1 cellular context compared by ENCODE assay signal in the genomic region with DNA sequence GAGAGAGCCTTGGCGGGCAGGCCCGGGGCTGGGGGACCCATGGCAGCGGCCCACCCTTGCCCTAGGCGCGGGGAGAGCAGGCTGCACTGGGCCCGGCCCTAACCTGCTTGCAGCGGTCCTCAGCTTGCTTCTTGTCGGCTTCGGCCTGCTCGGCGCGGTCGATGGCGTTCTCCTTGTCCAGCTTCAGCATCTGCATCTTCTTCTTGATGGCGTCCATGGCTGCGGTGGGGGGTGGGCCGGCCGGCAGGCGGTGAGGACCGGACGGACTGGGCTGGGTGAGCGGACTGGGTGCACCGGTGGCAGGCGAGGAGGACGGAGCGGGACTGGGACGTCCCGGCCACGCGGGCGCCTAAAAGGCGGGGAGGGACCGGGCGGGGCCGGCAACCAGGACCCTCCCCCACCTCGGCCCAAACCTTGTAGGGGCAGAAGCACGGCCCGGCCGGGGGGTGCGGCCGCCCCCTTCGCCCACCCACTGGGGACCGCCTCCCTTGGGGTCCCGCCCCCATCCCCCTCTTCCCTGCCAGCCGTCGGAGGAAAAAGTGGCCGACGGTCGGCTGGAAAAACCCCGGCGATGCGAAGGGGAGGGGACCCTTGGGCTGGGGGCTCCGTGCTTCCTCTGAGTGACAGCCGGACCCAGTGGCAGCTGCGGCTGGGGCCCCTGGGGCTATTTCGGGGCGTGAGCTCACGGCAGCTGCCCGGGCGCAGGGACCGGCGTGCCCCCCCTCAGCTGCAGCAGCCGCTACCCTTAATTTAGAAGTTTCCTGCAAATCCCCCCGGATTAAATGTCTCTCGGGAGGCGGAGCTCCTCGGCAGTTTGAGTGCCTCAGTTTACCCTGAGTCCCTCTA.
TF ChIP-seq lines count a peak whose summit lies in the region.

A gene (minus strand): TSS at position 325 of the 846 bp plus-strand sequence. CDS start 108 bp downstream, at position 217.

TF ChIP-seq in H1, 55 proteins besides CTCF, POLR2A, EP300 and RAD21 (continued from another document):
- TF ChIP-seq SIRT6 (IDR thresholded peaks at IDR 0.05; ENCODE audit: low read length) = no peak
- no peak for TF ChIP-seq RFX5 (IDR thresholded peaks at IDR 0.05; ENCODE audit: borderline replicate concordance, low read depth, low read length)
- TF ChIP-seq EGR1 (IDR thresholded peaks at IDR 0.05; ENCODE audit: borderline replicate concordance, low read depth, low read length) = no peak
- TF ChIP-seq SRF (IDR thresholded peaks at IDR 0.05; ENCODE audit: low read depth, low read length) = peak; percentile 49
- no peak for TF ChIP-seq CBX8 (IDR thresholded peaks at IDR 0.05; ENCODE audit: borderline replicate concordance, low read depth, low read length)
- no peak for TF ChIP-seq ASH2L (IDR thresholded peaks at IDR 0.05; ENCODE audit: low read length)
- TF ChIP-seq POU5F1 (IDR thresholded peaks at IDR 0.05; ENCODE audit: low read depth, low read length) = no peak
- no peak for TF ChIP-seq ZNF274 (IDR thresholded peaks at IDR 0.05; ENCODE audit: borderline replicate concordance, extremely low read depth, low read length)
- no peak for TF ChIP-seq TEAD4 (IDR thresholded peaks at IDR 0.05; ENCODE audit: low read depth, low read length)
- TF ChIP-seq EZH2 (IDR thresholded peaks at IDR 0.05; ENCODE audit: low read depth, low read length, severe bottlenecking) = no peak
- TF ChIP-seq GTF2F1 (IDR thresholded peaks at IDR 0.05; ENCODE audit: borderline replicate concordance, low read depth, low read length) = peak; percentile 15; the same call in 1 of the 2 replicates
- 0 out of 2 replicates have a peak, but pooled peaks have one; percentile 32 for TF ChIP-seq KDM1A (IDR thresholded peaks at IDR 0.05; ENCODE audit: borderline replicate concordance, low read length)
- TF ChIP-seq SP2 (IDR thresholded peaks at IDR 0.05; ENCODE audit: low read length) = no peak
- TF ChIP-seq TBP (IDR thresholded peaks at IDR 0.05; ENCODE audit: low read depth, low read length) = peak; percentile 91
- TF ChIP-seq TCF12 (IDR thresholded peaks at IDR 0.05; ENCODE audit: low read depth, low read length) = no peak
- no peak for TF ChIP-seq BCL11A (IDR thresholded peaks at IDR 0.05; ENCODE audit: low read depth in 2 of 2, low read length in 2 of 2)
- peak; percentile 79 for TF ChIP-seq POLR2AphosphoS5 (IDR thresholded peaks at IDR 0.05; ENCODE audit: low read depth, low read length)
- TF ChIP-seq, protein P1, sequence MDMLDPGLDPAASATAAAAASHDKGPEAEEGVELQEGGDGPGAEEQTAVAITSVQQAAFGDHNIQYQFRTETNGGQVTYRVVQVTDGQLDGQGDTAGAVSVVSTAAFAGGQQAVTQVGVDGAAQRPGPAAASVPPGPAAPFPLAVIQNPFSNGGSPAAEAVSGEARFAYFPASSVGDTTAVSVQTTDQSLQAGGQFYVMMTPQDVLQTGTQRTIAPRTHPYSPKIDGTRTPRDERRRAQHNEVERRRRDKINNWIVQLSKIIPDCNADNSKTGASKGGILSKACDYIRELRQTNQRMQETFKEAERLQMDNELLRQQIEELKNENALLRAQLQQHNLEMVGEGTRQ (IDR thresholded peaks at IDR 0.05; ENCODE audit: low read length) = no peak
- TF ChIP-seq NRF1 (IDR thresholded peaks at IDR 0.05; ENCODE audit: low read depth, low read length) = no peak
- no peak for TF ChIP-seq CHD1 (IDR thresholded peaks at IDR 0.05; ENCODE audit: low read depth, low read length)
- no peak for TF ChIP-seq KDM5A (IDR thresholded peaks at IDR 0.05; ENCODE audit: low read length)
- no peak for TF ChIP-seq RBBP5 (IDR thresholded peaks at IDR 0.05; ENCODE audit: borderline replicate concordance, low read depth, low read length)
- peak; percentile 68 for TF ChIP-seq TAF7 (optimal IDR thresholded peaks at IDR 0.05; ENCODE audit: borderline replicate concordance, low read depth, low read length)
- no peak for TF ChIP-seq CREB1 (IDR thresholded peaks at IDR 0.05)
- no peak for TF ChIP-seq SP1 (IDR thresholded peaks at IDR 0.05; ENCODE audit: low read depth, low read length)
- TF ChIP-seq, protein P2, sequence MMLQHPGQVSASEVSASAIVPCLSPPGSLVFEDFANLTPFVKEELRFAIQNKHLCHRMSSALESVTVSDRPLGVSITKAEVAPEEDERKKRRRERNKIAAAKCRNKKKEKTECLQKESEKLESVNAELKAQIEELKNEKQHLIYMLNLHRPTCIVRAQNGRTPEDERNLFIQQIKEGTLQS (IDR thresholded peaks at IDR 0.05; ENCODE audit: insufficient read depth, low read depth, low read length) = no peak
- no peak for TF ChIP-seq SP4 (IDR thresholded peaks at IDR 0.05; ENCODE audit: low read length)
- no peak for TF ChIP-seq GABPA (IDR thresholded peaks at IDR 0.05; ENCODE audit: borderline replicate concordance, insufficient read depth, low read length)
- no peak for TF ChIP-seq CBX5 (IDR thresholded peaks at IDR 0.05; ENCODE audit: low read depth, low read length)
- TF ChIP-seq TAF1 (IDR thresholded peaks at IDR 0.05; ENCODE audit: low read depth, low read length) = peak; percentile 87
- TF ChIP-seq NANOG (IDR thresholded peaks at IDR 0.05; ENCODE audit: insufficient read depth, low read depth, low read length, poor library complexity, severe bottlenecking) = no peak
- TF ChIP-seq, protein P3, sequence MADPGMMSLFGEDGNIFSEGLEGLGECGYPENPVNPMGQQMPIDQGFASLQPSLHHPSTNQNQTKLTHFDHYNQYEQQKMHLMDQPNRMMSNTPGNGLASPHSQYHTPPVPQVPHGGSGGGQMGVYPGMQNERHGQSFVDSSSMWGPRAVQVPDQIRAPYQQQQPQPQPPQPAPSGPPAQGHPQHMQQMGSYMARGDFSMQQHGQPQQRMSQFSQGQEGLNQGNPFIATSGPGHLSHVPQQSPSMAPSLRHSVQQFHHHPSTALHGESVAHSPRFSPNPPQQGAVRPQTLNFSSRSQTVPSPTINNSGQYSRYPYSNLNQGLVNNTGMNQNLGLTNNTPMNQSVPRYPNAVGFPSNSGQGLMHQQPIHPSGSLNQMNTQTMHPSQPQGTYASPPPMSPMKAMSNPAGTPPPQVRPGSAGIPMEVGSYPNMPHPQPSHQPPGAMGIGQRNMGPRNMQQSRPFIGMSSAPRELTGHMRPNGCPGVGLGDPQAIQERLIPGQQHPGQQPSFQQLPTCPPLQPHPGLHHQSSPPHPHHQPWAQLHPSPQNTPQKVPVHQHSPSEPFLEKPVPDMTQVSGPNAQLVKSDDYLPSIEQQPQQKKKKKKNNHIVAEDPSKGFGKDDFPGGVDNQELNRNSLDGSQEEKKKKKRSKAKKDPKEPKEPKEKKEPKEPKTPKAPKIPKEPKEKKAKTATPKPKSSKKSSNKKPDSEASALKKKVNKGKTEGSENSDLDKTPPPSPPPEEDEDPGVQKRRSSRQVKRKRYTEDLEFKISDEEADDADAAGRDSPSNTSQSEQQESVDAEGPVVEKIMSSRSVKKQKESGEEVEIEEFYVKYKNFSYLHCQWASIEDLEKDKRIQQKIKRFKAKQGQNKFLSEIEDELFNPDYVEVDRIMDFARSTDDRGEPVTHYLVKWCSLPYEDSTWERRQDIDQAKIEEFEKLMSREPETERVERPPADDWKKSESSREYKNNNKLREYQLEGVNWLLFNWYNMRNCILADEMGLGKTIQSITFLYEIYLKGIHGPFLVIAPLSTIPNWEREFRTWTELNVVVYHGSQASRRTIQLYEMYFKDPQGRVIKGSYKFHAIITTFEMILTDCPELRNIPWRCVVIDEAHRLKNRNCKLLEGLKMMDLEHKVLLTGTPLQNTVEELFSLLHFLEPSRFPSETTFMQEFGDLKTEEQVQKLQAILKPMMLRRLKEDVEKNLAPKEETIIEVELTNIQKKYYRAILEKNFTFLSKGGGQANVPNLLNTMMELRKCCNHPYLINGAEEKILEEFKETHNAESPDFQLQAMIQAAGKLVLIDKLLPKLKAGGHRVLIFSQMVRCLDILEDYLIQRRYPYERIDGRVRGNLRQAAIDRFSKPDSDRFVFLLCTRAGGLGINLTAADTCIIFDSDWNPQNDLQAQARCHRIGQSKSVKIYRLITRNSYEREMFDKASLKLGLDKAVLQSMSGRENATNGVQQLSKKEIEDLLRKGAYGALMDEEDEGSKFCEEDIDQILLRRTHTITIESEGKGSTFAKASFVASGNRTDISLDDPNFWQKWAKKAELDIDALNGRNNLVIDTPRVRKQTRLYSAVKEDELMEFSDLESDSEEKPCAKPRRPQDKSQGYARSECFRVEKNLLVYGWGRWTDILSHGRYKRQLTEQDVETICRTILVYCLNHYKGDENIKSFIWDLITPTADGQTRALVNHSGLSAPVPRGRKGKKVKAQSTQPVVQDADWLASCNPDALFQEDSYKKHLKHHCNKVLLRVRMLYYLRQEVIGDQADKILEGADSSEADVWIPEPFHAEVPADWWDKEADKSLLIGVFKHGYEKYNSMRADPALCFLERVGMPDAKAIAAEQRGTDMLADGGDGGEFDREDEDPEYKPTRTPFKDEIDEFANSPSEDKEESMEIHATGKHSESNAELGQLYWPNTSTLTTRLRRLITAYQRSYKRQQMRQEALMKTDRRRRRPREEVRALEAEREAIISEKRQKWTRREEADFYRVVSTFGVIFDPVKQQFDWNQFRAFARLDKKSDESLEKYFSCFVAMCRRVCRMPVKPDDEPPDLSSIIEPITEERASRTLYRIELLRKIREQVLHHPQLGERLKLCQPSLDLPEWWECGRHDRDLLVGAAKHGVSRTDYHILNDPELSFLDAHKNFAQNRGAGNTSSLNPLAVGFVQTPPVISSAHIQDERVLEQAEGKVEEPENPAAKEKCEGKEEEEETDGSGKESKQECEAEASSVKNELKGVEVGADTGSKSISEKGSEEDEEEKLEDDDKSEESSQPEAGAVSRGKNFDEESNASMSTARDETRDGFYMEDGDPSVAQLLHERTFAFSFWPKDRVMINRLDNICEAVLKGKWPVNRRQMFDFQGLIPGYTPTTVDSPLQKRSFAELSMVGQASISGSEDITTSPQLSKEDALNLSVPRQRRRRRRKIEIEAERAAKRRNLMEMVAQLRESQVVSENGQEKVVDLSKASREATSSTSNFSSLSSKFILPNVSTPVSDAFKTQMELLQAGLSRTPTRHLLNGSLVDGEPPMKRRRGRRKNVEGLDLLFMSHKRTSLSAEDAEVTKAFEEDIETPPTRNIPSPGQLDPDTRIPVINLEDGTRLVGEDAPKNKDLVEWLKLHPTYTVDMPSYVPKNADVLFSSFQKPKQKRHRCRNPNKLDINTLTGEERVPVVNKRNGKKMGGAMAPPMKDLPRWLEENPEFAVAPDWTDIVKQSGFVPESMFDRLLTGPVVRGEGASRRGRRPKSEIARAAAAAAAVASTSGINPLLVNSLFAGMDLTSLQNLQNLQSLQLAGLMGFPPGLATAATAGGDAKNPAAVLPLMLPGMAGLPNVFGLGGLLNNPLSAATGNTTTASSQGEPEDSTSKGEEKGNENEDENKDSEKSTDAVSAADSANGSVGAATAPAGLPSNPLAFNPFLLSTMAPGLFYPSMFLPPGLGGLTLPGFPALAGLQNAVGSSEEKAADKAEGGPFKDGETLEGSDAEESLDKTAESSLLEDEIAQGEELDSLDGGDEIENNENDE (IDR thresholded peaks at IDR 0.05; ENCODE audit: insufficient replicate concordance, low read length) = no peak
- no peak for TF ChIP-seq JUND (IDR thresholded peaks at IDR 0.05; ENCODE audit: low read length)
- no peak for TF ChIP-seq SUZ12 (IDR thresholded peaks at IDR 0.05; ENCODE audit: low read length)
- peak; percentile 81 for TF ChIP-seq KDM4A (IDR thresholded peaks at IDR 0.05; ENCODE audit: low read depth, low read length, severe bottlenecking)
- TF ChIP-seq RXRA (IDR thresholded peaks at IDR 0.05; ENCODE audit: insufficient read depth, low read depth, low read length) = no peak
- TF ChIP-seq, protein P4, sequence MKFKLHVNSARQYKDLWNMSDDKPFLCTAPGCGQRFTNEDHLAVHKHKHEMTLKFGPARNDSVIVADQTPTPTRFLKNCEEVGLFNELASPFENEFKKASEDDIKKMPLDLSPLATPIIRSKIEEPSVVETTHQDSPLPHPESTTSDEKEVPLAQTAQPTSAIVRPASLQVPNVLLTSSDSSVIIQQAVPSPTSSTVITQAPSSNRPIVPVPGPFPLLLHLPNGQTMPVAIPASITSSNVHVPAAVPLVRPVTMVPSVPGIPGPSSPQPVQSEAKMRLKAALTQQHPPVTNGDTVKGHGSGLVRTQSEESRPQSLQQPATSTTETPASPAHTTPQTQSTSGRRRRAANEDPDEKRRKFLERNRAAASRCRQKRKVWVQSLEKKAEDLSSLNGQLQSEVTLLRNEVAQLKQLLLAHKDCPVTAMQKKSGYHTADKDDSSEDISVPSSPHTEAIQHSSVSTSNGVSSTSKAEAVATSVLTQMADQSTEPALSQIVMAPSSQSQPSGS (IDR thresholded peaks at IDR 0.05; ENCODE audit: low read length) = no peak
- TF ChIP-seq HDAC6 (IDR thresholded peaks at IDR 0.05; ENCODE audit: low read depth, low read length) = no peak
- no peak for TF ChIP-seq SAP30 (IDR thresholded peaks at IDR 0.05; ENCODE audit: insufficient read depth, insufficient replicate concordance, low read length)
- TF ChIP-seq YY1 (IDR thresholded peaks at IDR 0.05; ENCODE audit: low read depth, low read length) = peak; percentile 57; the same call in 1 of the 2 replicates
- no peak for TF ChIP-seq JUN (IDR thresholded peaks at IDR 0.05; ENCODE audit: low read depth, low read length)
- no peak for TF ChIP-seq CTBP2 (IDR thresholded peaks at IDR 0.05; ENCODE audit: borderline replicate concordance, insufficient read depth, insufficient read length, low read length)
- peak in 1 of 2 experiments; percentile 78; a peak in 2 of 4 replicates for TF ChIP-seq SIN3A (conservative IDR thresholded peaks at IDR 0.05 in 1 of 2, IDR thresholded peaks at IDR 0.05 in 1 of 2; ENCODE audit: low read depth in 1 of 2, low read length in 2 of 2)
- no peak for TF ChIP-seq MAFK (IDR thresholded peaks at IDR 0.05; ENCODE audit: low read depth, low read length)
- TF ChIP-seq CEBPB (IDR thresholded peaks at IDR 0.05; ENCODE audit: low read depth, low read length) = no peak
- TF ChIP-seq SIX5 (IDR thresholded peaks at IDR 0.05; ENCODE audit: low read depth, low read length) = no peak
- peak; percentile 76; the same call in 1 of the 2 replicates for TF ChIP-seq PHF8 (conservative IDR thresholded peaks at IDR 0.05; ENCODE audit: low read depth, low read length)
- no peak for TF ChIP-seq BACH1 (IDR thresholded peaks at IDR 0.05; ENCODE audit: low read length)
- TF ChIP-seq, protein P5, sequence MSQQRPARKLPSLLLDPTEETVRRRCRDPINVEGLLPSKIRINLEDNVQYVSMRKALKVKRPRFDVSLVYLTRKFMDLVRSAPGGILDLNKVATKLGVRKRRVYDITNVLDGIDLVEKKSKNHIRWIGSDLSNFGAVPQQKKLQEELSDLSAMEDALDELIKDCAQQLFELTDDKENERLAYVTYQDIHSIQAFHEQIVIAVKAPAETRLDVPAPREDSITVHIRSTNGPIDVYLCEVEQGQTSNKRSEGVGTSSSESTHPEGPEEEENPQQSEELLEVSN (IDR thresholded peaks at IDR 0.05) = peak; percentile 85
- TF ChIP-seq HDAC2 (IDR thresholded peaks at IDR 0.05; ENCODE audit: borderline replicate concordance in 1 of 2, low read depth in 2 of 2, low read length in 2 of 2) = peak in 1 of 2 experiments; percentile 15; a peak in 1 of 4 replicates
- TF ChIP-seq, protein P6, sequence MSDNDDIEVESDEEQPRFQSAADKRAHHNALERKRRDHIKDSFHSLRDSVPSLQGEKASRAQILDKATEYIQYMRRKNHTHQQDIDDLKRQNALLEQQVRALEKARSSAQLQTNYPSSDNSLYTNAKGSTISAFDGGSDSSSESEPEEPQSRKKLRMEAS (IDR thresholded peaks at IDR 0.05) = peak; percentile 87
